In the genomic region with DNA sequence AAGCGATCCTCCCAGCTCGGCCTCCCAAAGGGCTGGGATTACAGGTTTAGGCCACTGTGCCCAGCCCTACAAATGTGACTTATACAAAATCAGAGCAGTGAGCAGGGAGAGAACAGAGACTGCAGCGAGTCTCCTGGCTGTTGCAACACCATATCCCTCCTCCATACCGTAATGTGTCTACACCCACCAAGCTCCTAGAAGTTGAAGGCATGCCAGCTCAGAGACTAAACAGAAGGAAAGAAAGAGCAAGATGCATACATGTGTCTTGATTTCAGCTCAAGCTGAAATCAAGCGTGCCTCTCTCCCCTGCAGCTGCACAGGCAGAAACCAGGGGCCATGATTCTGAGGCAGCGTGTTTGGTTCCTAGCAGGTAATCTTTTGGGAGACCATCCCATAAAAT, we compare ENCODE assay signal across 11 cellular contexts. TPM values are rescaled to one million over a fixed set of nuclear protein-coding genes. Genes with fewer than 3 reads are reported as not detected.
DNase-seq lines count a peak whose midpoint lies in the region; ATAC-seq and TF ChIP-seq lines count a peak whose summit lies in the region.
"Had no signal": no experiment of that assay in that cellular context is flagged by ENCODE, and none has a peak within 500 bp of the region (broad histone marks: within the 10 kb centered on the region; RNA-seq: fewer than 3 reads in every experiment).

No MANE protein-coding gene starts in this region.

- peak overlapping the region; percentile 82 for H2BK120ac ChIP-seq in IMR-90 (ENCODE audit: low read depth, low read length)

- TF ChIP-seq POLR2A in IMR-90 (IDR thresholded peaks at IDR 0.05; ENCODE audit: low read depth, low read length) (0 out of 2 replicates have a peak, but pooled peaks have one; percentile 16), tibial nerve (IDR thresholded peaks at IDR 0.05) (no peak)

- no peaks in the 10 kb centered on the region for H3K27me3 Mint-ChIP-seq in type B pancreatic cell
- H3K27me3 Mint-ChIP-seq: activated naive CD8-positive, alpha-beta T cell treated with anti-CD3 and anti-CD28 coated beads, Interleukin-2, amount 50 U/mL, for 24 hours had no signal

- H2AFZ ChIP-seq in IMR-90 (replicated peaks; ENCODE audit: low read length, poor library complexity) = no peak overlapping the region

- H3K4me2 ChIP-seq in IMR-90 (ENCODE audit: low read depth, low read length) = peak overlapping the region; percentile 74

- H3K36me3 Mint-ChIP-seq in type B pancreatic cell = no peaks in the 10 kb centered on the region

- H2BK15ac ChIP-seq in IMR-90 (ENCODE audit: low read depth, low read length) = no peak overlapping the region; the same call in 2 of the 3 replicates

- dilution Hi-C loops in IMR-90 (cut with HindIII; ENCODE audit: low sequenced_read_pairs, unreplicated experiment) = no loop called here

- H3K79me1 ChIP-seq in IMR-90 (ENCODE audit: low read depth in 1 of 2, low read length in 2 of 2) = peaks cover 0 to 74% of the 10 kb centered on the region in 2 experiments; a peak in 3 of 4 replicates

- peak overlapping the region; percentile 62 for H2AK5ac ChIP-seq in IMR-90 (ENCODE audit: low read depth, low read length)

- peak overlapping the region; percentile 95 for H2BK5ac ChIP-seq in IMR-90 (ENCODE audit: low read depth, low read length, poor library complexity, severe bottlenecking)

- H3K18ac ChIP-seq in IMR-90 (ENCODE audit: low read depth, low read length) = peak overlapping the region; percentile 60

- BruUV-seq in IMR-90 (replicated peaks; lab: Mats Ljungman, UMichigan) = no TSS peak

- H4K91ac ChIP-seq in IMR-90 (ENCODE audit: insufficient read depth, low read depth, low read length) = peak overlapping the region; percentile 53

- H3K9me3 Mint-ChIP-seq in type B pancreatic cell = no peaks in the 10 kb centered on the region
- H3K9me3 Mint-ChIP-seq: activated naive CD8-positive, alpha-beta T cell treated with anti-CD3 and anti-CD28 coated beads, Interleukin-2, amount 50 U/mL, for 24 hours had no signal

- H3K9me3 ChIP-seq in IMR-90 (ENCODE audit: control insufficient read depth, insufficient read depth, low read length) (no peaks in the 10 kb centered on the region), tibial nerve (no peaks in the 10 kb centered on the region)

- H3K4ac ChIP-seq in IMR-90 (ENCODE audit: low read depth, low read length) = peak overlapping the region; percentile 67

- H3K23ac ChIP-seq in IMR-90 (ENCODE audit: low read depth, low read length) = 0 out of 2 replicates have a peak overlapping the region, but pooled peaks have one; percentile 0

- DNase-seq in IMR-90 (peak; percentile 94), choroid plexus epithelial cell (ENCODE audit: low read depth) (peak; percentile 96), kidney glomerular epithelial cell (lab: John Stamatoyannopoulos, UW) (peak; percentile 23), type B pancreatic cell (ENCODE audit: extremely low spot score, unreplicated experiment) (no peak), tibial nerve (ENCODE audit: low spot score in 2 of 2) (no peak), NCI-H526 (lab: John Stamatoyannopoulos, UW) (no peak)
- DNase-seq: activated CD4-positive, alpha-beta T cell treated with anti-CD3 and anti-CD28 coated beads for 48 hours; activated naive CD8-positive, alpha-beta T cell treated with anti-CD3 and anti-CD28 coated beads, Interleukin-2, amount 50 U/mL, for 24 hours; NK-92 treated with Interleukin-12 subunit alpha and Interleukin-12 subunit beta, amount 100 ng/mL, for 24 hours; stimulated activated CD4-positive, alpha-beta T cell treated with anti-CD3 and anti-CD28 coated beads, Interleukin-12 subunit alpha, Interleukin-12 subunit beta, amount 100 ng/mL, for 4 hours had no signal

- WGBS in IMR-90 (ENCODE audit: extremely low coverage in 2 of 2, insufficient read length in 1 of 2), 2 experiments = 13% methylated on average over 1 of the region's 6 CpGs; no CpG with 5 or more reads in 1 of the 2 experiments
- 56 to 58% methylated on average over 6 of the region's 6 CpGs for WGBS in tibial nerve, 2 donors

- H2BK20ac ChIP-seq in IMR-90 (ENCODE audit: low read depth, low read length) = peak overlapping the region; percentile 55; the same call in 1 of the 2 replicates

- H3K27ac ChIP-seq in IMR-90 (ENCODE audit: insufficient read depth, low read length) = peak overlapping the region; percentile 80
- H3K27ac ChIP-seq in tibial nerve = peak overlapping the region in 2 of 4 donors; percentile 73 to 79

- H3K9me1 ChIP-seq in IMR-90 (ENCODE audit: insufficient read depth, low read length) = peaks cover 27% of the 10 kb centered on the region

- peaks cover 73% of the 10 kb centered on the region for H3K4me1 Mint-ChIP-seq in type B pancreatic cell (ENCODE audit: unreplicated experiment)

- H3K4me3 ChIP-seq in IMR-90 (ENCODE audit: insufficient read depth, low read depth, low read length) (no peak overlapping the region), choroid plexus epithelial cell (ENCODE audit: low read depth, low read length) (no peak overlapping the region), tibial nerve (no peak overlapping the region)

- peak overlapping the region; percentile 13 to 74; a peak in 2 of 4 replicates for H4K8ac ChIP-seq in IMR-90 (ENCODE audit: low read depth in 2 of 2, low read length in 2 of 2)

- H3K4me1 ChIP-seq in IMR-90 (ENCODE audit: control insufficient read depth, insufficient read depth, low read length) = peaks cover 46% of the 10 kb centered on the region
- peaks cover 0 to 93% (median 29%) of the 10 kb centered on the region in 4 donors for H3K4me1 ChIP-seq in tibial nerve

- H4K5ac ChIP-seq in IMR-90 (ENCODE audit: low read depth, low read length) = no peak overlapping the region

- TF ChIP-seq RAD21 in IMR-90 (IDR thresholded peaks at IDR 0.05; ENCODE audit: low read length) = no peak

- H3K36me3 ChIP-seq in IMR-90 (ENCODE audit: control insufficient read depth, insufficient read depth, low read length) (0 out of 2 replicates have a peak, but pooled peaks cover 3% of the 10 kb centered on the region), tibial nerve (no peaks in the 10 kb centered on the region)

- in situ Hi-C loops in IMR-90 (cut with MboI; ENCODE audit: low sequenced_read_pairs) = no loop called here

- ATAC-seq in IMR-90 (ENCODE audit: low read depth) (peak; percentile 63), HG02885 (IDR thresholded peaks at IDR 0.05; ENCODE audit: poor library complexity, unreplicated experiment) (no peak)
- ATAC-seq: activated naive CD8-positive, alpha-beta T cell treated with anti-CD3 and anti-CD28 coated beads, Interleukin-2, amount 50 U/mL, for 24 hours had no signal

- peaks cover 61% of the 10 kb centered on the region for H4K20me1 ChIP-seq in IMR-90 (ENCODE audit: insufficient read depth, low read length)

- TF ChIP-seq CTCF in IMR-90 (conservative IDR thresholded peaks at IDR 0.05; ENCODE audit: low read depth, low read length) (no peak), choroid plexus epithelial cell (conservative IDR thresholded peaks at IDR 0.05; ENCODE audit: low read depth, low read length) (no peak), type B pancreatic cell (conservative IDR thresholded peaks at IDR 0.05) (no peak), tibial nerve (IDR thresholded peaks at IDR 0.05) (no peak)

- H3K9ac ChIP-seq in IMR-90 (ENCODE audit: low read depth, low read length) = peak overlapping the region; percentile 34

- H3K27ac Mint-ChIP-seq in type B pancreatic cell = peak overlapping the region; percentile 68
- H3K27ac Mint-ChIP-seq: activated naive CD8-positive, alpha-beta T cell treated with anti-CD3 and anti-CD28 coated beads, Interleukin-2, amount 50 U/mL, for 24 hours had no signal

- intact Hi-C loops in IMR-90 (cut with micrococcal nuclease) = loop anchor here (2.0 kb wide), 1 partner anchor 36 kb away; no protein-coding TSS in a partner anchor

- TF ChIP-seq EP300 in tibial nerve (IDR thresholded peaks at IDR 0.05) = no peak

- 0 out of 2 replicates have a peak overlapping the region, but pooled peaks have one; percentile 32 for H3K14ac ChIP-seq in IMR-90 (replicated peaks; ENCODE audit: low read depth, low read length)

- peak overlapping the region; percentile 49 for H3K4me3 Mint-ChIP-seq in type B pancreatic cell
- H3K4me3 Mint-ChIP-seq: activated naive CD8-positive, alpha-beta T cell treated with anti-CD3 and anti-CD28 coated beads, Interleukin-2, amount 50 U/mL, for 24 hours had no signal

- CTCF ChIA-PET in IMR-90 (lab: Yijun Ruan, JAX) = interaction anchor here (0.6 kb wide), 1 partner anchor 28 kb away, joined by 3 read pairs; no protein-coding TSS in a partner anchor

- H2AK9ac ChIP-seq in IMR-90 (replicated peaks; ENCODE audit: low read depth, low read length, poor library complexity) = no peak overlapping the region

- H3K56ac ChIP-seq in IMR-90 (ENCODE audit: extremely low read depth, insufficient read depth, low read length) = peak overlapping the region; percentile 13; the same call in 1 of the 2 replicates

- POLR2A ChIA-PET in IMR-90 (lab: Charles Lee; ENCODE audit: unreplicated experiment) = no interaction called here

- H3K27me3 ChIP-seq in IMR-90 (ENCODE audit: control insufficient read depth, insufficient read depth, low read length) = no peaks in the 10 kb centered on the region
- no peaks in the 10 kb centered on the region for H3K27me3 ChIP-seq in tibial nerve

TF ChIP-seq in IMR-90, 13 proteins besides CTCF, POLR2A, EP300 and RAD21 (continues in another document):
- TF ChIP-seq MAFK (IDR thresholded peaks at IDR 0.05; ENCODE audit: low read depth, low read length) (no peak), FOS (IDR thresholded peaks at IDR 0.05; ENCODE audit: low read depth, low read length) (no peak), CHD1 (IDR thresholded peaks at IDR 0.05; ENCODE audit: low read depth, low read length) (no peak), CEBPB (IDR thresholded peaks at IDR 0.05; ENCODE audit: low read depth, low read length) (peak; percentile 98), SMC3 (IDR thresholded peaks at IDR 0.05; ENCODE audit: low read depth, low read length) (no peak), RCOR1 (IDR thresholded peaks at IDR 0.05; ENCODE audit: insufficient replicate concordance, low read length) (no peak)
- TF ChIP-seq, protein P1, sequence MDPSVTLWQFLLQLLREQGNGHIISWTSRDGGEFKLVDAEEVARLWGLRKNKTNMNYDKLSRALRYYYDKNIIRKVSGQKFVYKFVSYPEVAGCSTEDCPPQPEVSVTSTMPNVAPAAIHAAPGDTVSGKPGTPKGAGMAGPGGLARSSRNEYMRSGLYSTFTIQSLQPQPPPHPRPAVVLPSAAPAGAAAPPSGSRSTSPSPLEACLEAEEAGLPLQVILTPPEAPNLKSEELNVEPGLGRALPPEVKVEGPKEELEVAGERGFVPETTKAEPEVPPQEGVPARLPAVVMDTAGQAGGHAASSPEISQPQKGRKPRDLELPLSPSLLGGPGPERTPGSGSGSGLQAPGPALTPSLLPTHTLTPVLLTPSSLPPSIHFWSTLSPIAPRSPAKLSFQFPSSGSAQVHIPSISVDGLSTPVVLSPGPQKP (IDR thresholded peaks at IDR 0.05; ENCODE audit: borderline replicate concordance, low read depth, low read length) = no peak

RNA-seq across cellular contexts. Expression of a gene that starts 34.7 kb away (rescaled TPM):
- total RNA-seq in IMR-90 (2012; rRNA removed) (48.2 and 60.3 TPM in 2 replicates), type B pancreatic cell (ENCODE audit: low replicate concordance) (36.6 and 37.2 TPM in 2 replicates), tibial nerve (10 to 100 TPM; 23.2 to 34.9 (median 32.1) TPM)
- polyA plus RNA-seq in IMR-90 (2012; rRNA removed) = 73.1 and 80.9 TPM in 2 replicates
- 67.3 and 67.7 TPM in 2 replicates for polyA plus RNA-seq in IMR-90 (2012; cell fraction: cytosol; rRNA removed)
- 116 and 173 TPM in 2 replicates for polyA plus RNA-seq in IMR-90 (2012; cell fraction: nucleus; rRNA removed; ENCODE audit: low replicate concordance)

Comparison
In these comparisons a context has a peak if more than half of its experiments do, and no peak if none do; other contexts are left out.
1. DNase-seq: peak in IMR-90 (single experiment), choroid plexus epithelial cell (single experiment) and kidney glomerular epithelial cell (single experiment); none in type B pancreatic cell (single experiment), tibial nerve (0 of 2) and NCI-H526 (0 of 2).